Comparison of ENCODE assay signal across 10 cellular contexts in genomic region chr9:91001146-91001611, GRCh38.
DNase-seq lines count a peak whose midpoint lies in the region; ATAC-seq and TF ChIP-seq lines count a peak whose summit lies in the region.
"Had no signal": no experiment of that assay in that cellular context is flagged by ENCODE, and none has a peak within 500 bp of the region (broad histone marks: within the 10 kb centered on the region; RNA-seq: fewer than 3 reads in every experiment).

No MANE protein-coding gene starts in this region.

- no peaks in the 10 kb centered on the region; the same call in 1 of the 2 replicates for H3K4me1 ChIP-seq in HEK293 (ENCODE audit: control insufficient read depth, insufficient read depth, low read length)

- CTCF ChIA-PET in HEK293 (lab: Yijun Ruan, JAX) = interaction anchor here (0.6 to 1.5 kb wide), 4 partner anchors 86 to 406 kb away, joined by 3 to 7 read pairs (median 4); no protein-coding TSS in a partner anchor

- no peaks in the 10 kb centered on the region for H3K36me3 ChIP-seq in HEK293 (ENCODE audit: control insufficient read depth in 2 of 2, insufficient read depth in 1 of 2, low read length in 2 of 2)

- no peak overlapping the region for H3K27ac ChIP-seq in HEK293 (ENCODE audit: extremely low read depth, low read depth, low read length)

- DNase-seq in AG08395 (ENCODE audit: low spot score) = peak; percentile 40
- peak; percentile 40 for DNase-seq in NCI-H774 (lab: John Stamatoyannopoulos, UW)
- DNase-seq in fibroblast of peridontal ligament (ENCODE audit: extremely low read depth) = peak; percentile 40
- no peak for DNase-seq in CD1c-positive myeloid dendritic cell (ENCODE audit: extremely low spot score)
- DNase-seq in mesenteric fat pad (ENCODE audit: low spot score) = no peak
- DNase-seq in MV-4-11 (lab: John Stamatoyannopoulos, UW) = no peak
- DNase-seq: caudate nucleus had no signal

- no peaks in the 10 kb centered on the region for H3K9me3 ChIP-seq in HEK293 (ENCODE audit: control insufficient read depth, insufficient read depth, low read depth, low read length)

- no peak overlapping the region for H3K4me3 ChIP-seq in HEK293 (ENCODE audit: low read depth, low read length)

- ATAC-seq in GM21528 (IDR thresholded peaks at IDR 0.05; ENCODE audit: low FRiP score, unreplicated experiment) = no peak
- ATAC-seq: WTC11 had no signal

- no peak for TF ChIP-seq CTCF in HEK293 (tag by site-specific recombination; IDR thresholded peaks at IDR 0.05)

- POLR2A ChIA-PET in HEK293 (lab: Yijun Ruan, JAX) = interaction anchor here (0.7 to 1.1 kb wide), 5 partner anchors 11 to 423 kb away, joined by 3 to 4 read pairs (median 3); partner anchors contain the start of gene NFIL3

TF ChIP-seq in HEK293, 187 proteins besides CTCF, POLR2A, EP300 and RAD21 (continues in another document):
- TF ChIP-seq SETDB1 (IDR thresholded peaks at IDR 0.05; ENCODE audit: insufficient read length, low read length) (peak; percentile 44), ZNF785 (tag by site-specific recombination; IDR thresholded peaks at IDR 0.05) (no peak), ZSCAN16 (tag by site-specific recombination; IDR thresholded peaks at IDR 0.05) (no peak), ZNF843 (tag by site-specific recombination; IDR thresholded peaks at IDR 0.05) (peak; percentile 65), SP3 (tag by site-specific recombination; IDR thresholded peaks at IDR 0.05) (peak; percentile 41; the same call in 1 of the 2 replicates), ZNF121 (tag by site-specific recombination; IDR thresholded peaks at IDR 0.05) (no peak), ZNF624 (tag by site-specific recombination; IDR thresholded peaks at IDR 0.05) (no peak), ZNF24 (tag by site-specific recombination; IDR thresholded peaks at IDR 0.05) (0 out of 2 replicates have a peak, but pooled peaks have one; percentile 54), WT1 (tag by site-specific recombination; IDR thresholded peaks at IDR 0.05) (peak; percentile 68), ZNF433 (tag by site-specific recombination; IDR thresholded peaks at IDR 0.05; ENCODE audit: low read depth) (no peak), ZFP3 (tag by site-specific recombination; IDR thresholded peaks at IDR 0.05; ENCODE audit: low read depth) (no peak), ZNF621 (tag by site-specific recombination; IDR thresholded peaks at IDR 0.05) (no peak), ZNF426 (tag by site-specific recombination; IDR thresholded peaks at IDR 0.05) (no peak), SP7 (tag by site-specific recombination; IDR thresholded peaks at IDR 0.05) (peak; percentile 69), ZNF544 (tag by site-specific recombination; IDR thresholded peaks at IDR 0.05) (no peak), ZNF473 (tag by site-specific recombination; IDR thresholded peaks at IDR 0.05) (no peak), ZNF658 (tag by site-specific recombination; IDR thresholded peaks at IDR 0.05) (no peak), ZNF26 (tag by site-specific recombination; IDR thresholded peaks at IDR 0.05) (no peak), ZNF777 (tag by site-specific recombination; IDR thresholded peaks at IDR 0.05; ENCODE audit: borderline replicate concordance) (no peak), ZNF341 (tag by site-specific recombination; IDR thresholded peaks at IDR 0.05; ENCODE audit: low read depth) (no peak), TCF7L2 (IDR thresholded peaks at IDR 0.05; ENCODE audit: borderline replicate concordance, low read depth, low read length) (no peak), ZNF398 (tag by site-specific recombination; IDR thresholded peaks at IDR 0.05) (peak; percentile 53)
- TF ChIP-seq, protein P1, sequence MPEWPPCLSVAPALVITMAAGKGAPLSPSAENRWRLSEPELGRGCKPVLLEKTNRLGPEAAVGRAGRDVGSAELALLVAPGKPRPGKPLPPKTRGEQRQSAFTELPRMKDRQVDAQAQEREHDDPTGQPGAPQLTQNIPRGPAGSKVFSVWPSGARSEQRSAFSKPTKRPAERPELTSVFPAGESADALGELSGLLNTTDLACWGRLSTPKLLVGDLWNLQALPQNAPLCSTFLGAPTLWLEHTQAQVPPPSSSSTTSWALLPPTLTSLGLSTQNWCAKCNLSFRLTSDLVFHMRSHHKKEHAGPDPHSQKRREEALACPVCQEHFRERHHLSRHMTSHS (tag by site-specific recombination; IDR thresholded peaks at IDR 0.05) = no peak
- TF ChIP-seq, protein P2, sequence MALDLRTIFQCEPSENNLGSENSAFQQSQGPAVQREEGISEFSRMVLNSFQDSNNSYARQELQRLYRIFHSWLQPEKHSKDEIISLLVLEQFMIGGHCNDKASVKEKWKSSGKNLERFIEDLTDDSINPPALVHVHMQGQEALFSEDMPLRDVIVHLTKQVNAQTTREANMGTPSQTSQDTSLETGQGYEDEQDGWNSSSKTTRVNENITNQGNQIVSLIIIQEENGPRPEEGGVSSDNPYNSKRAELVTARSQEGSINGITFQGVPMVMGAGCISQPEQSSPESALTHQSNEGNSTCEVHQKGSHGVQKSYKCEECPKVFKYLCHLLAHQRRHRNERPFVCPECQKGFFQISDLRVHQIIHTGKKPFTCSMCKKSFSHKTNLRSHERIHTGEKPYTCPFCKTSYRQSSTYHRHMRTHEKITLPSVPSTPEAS (tag by site-specific recombination; IDR thresholded peaks at IDR 0.05) = no peak
- TF ChIP-seq, protein P3, sequence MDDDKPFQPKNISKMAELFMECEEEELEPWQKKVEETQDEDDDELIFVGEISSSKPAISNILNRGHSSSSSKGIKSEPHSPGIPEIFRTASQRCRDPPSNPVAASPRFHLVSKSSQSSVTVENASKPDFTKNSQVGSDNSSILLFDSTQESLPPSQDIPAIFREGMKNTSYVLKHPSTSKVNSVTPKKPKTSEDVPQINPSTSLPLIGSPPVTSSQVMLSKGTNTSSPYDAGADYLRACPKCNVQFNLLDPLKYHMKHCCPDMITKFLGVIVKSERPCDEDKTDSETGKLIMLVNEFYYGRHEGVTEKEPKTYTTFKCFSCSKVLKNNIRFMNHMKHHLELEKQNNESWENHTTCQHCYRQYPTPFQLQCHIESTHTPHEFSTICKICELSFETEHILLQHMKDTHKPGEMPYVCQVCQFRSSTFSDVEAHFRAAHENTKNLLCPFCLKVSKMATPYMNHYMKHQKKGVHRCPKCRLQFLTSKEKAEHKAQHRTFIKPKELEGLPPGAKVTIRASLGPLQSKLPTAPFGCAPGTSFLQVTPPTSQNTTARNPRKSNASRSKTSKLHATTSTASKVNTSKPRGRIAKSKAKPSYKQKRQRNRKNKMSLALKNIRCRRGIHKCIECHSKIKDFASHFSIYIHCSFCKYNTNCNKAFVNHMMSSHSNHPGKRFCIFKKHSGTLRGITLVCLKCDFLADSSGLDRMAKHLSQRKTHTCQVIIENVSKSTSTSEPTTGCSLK (tag by site-specific recombination; IDR thresholded peaks at IDR 0.05) = no peak

Comparison
In these comparisons a context has a peak if more than half of its experiments do, and no peak if none do; other contexts are left out.
1. DNase-seq: peak in AG08395 (single experiment), NCI-H774 (single experiment) and fibroblast of peridontal ligament (single experiment); none in CD1c-positive myeloid dendritic cell (single experiment), mesenteric fat pad (single experiment) and MV-4-11 (single experiment).